8 cellular contexts compared by ENCODE assay signal in the genomic region with DNA sequence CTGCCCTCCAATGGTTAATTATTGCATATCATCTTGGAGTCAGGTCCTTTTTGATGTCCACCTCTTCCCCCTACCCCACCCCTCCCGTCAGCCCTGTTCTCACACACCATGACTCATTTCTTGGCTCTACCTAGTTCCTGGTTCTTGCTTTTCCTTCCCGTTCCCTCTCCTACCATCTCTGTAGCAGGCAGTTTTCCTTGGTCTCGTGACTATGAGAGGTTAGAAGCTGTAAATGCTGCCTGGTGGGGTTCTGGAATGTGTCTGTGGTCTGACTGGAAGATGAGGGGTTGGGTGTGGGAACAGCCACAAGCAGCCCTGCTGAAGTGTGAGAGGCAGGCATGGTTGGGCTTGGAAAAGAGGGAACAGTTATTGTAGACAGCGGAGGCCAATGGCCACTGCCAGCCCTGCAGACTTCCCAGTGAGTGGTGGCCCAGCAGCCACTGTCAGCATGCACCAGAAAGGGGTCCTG. TPM values are rescaled to one million over a fixed set of nuclear protein-coding genes. Genes with fewer than 3 reads are reported as not detected.
DNase-seq lines count a peak whose midpoint lies in the region; ATAC-seq and TF ChIP-seq lines count a peak whose summit lies in the region.

No MANE protein-coding gene starts in this region.

- CTCF ChIA-PET in naive thymus-derived CD4-positive, alpha-beta T cell (lab: Charles Lee): interaction anchor here (0.7 to 12.5 kb wide), 12 partner anchors 8 to 116 kb away, joined by 3 to 243 read pairs (median 6); no protein-coding TSS in a partner anchor

- peak; percentile 40 for ATAC-seq in naive thymus-derived CD4-positive, alpha-beta T cell

- H3K4me3 ChIP-seq in naive thymus-derived CD4-positive, alpha-beta T cell (ENCODE audit: low read length): no peak overlapping the region

- H3K9me3 ChIP-seq in naive thymus-derived CD4-positive, alpha-beta T cell (ENCODE audit: control insufficient read depth in 2 of 3, low read length in 3 of 3): no peaks in the 10 kb centered on the region

- no peak overlapping the region for H3K4me3 Mint-ChIP-seq in endothelial cell (ENCODE audit: unreplicated experiment)
- H3K4me3 Mint-ChIP-seq in naive thymus-derived CD4-positive, alpha-beta T cell: no peak overlapping the region

- DNase-seq in ELR (ENCODE audit: low read depth) (peak; percentile 99), RKO (ENCODE audit: low spot score) (peak; percentile 67), endothelial cell (ENCODE audit: low spot score) (no peak), midbrain (lab: John Stamatoyannopoulos, UW) (no peak), KG1 (lab: John Stamatoyannopoulos, UW) (no peak)
- DNase-seq in naive thymus-derived CD4-positive, alpha-beta T cell: no peak
- no peak for DNase-seq in stimulated activated CD4-positive, alpha-beta T cell treated with anti-CD3 and anti-CD28 coated beads, Interleukin-15, amount 100 ng/mL, for 24 hours
- DNase-seq in activated effector memory CD4-positive, alpha-beta T cell treated with anti-CD3 and anti-CD28 coated beads, Interleukin-2, amount 50 U/mL, for 16 hours: no peak

- no peaks in the 10 kb centered on the region for H3K9me3 Mint-ChIP-seq in endothelial cell (ENCODE audit: unreplicated experiment)
- H3K9me3 Mint-ChIP-seq in naive thymus-derived CD4-positive, alpha-beta T cell: no peaks in the 10 kb centered on the region

- peak overlapping the region; percentile 79 for H3K27ac Mint-ChIP-seq in endothelial cell (ENCODE audit: unreplicated experiment)
- peak overlapping the region in 2 of 9 donors; percentile 5 to 24 for H3K27ac Mint-ChIP-seq in naive thymus-derived CD4-positive, alpha-beta T cell

- no peaks in the 10 kb centered on the region for H3K27me3 ChIP-seq in naive thymus-derived CD4-positive, alpha-beta T cell (ENCODE audit: control insufficient read depth in 2 of 2, insufficient read depth in 2 of 2, low read length in 2 of 2)

- peaks cover 15 to 25% of the 10 kb centered on the region in 2 donors for H3K4me1 ChIP-seq in naive thymus-derived CD4-positive, alpha-beta T cell (ENCODE audit: control insufficient read depth in 2 of 2, insufficient read depth in 2 of 2, low read length in 2 of 2)

- H3K36me3 ChIP-seq in naive thymus-derived CD4-positive, alpha-beta T cell (ENCODE audit: control insufficient read depth in 2 of 3, insufficient read depth in 3 of 3, low read length in 3 of 3): no peaks in the 10 kb centered on the region

- H3K27me3 Mint-ChIP-seq in endothelial cell (ENCODE audit: unreplicated experiment): peaks cover 2% of the 10 kb centered on the region
- H3K27me3 Mint-ChIP-seq in naive thymus-derived CD4-positive, alpha-beta T cell: no peaks in the 10 kb centered on the region

- no peak overlapping the region for H3K27ac ChIP-seq in naive thymus-derived CD4-positive, alpha-beta T cell (ENCODE audit: low read depth, low read length)

- POLR2A ChIA-PET in naive thymus-derived CD4-positive, alpha-beta T cell (lab: Charles Lee): interaction anchor here (1.5 to 8.0 kb wide), 6 partner anchors 18 to 116 kb away, joined by 4 to 122 read pairs (median 22); partner anchors contain the start of gene IRF1

- H3K4me1 Mint-ChIP-seq in endothelial cell (ENCODE audit: unreplicated experiment): peaks cover 14% of the 10 kb centered on the region
- H3K4me1 Mint-ChIP-seq in naive thymus-derived CD4-positive, alpha-beta T cell: peaks cover 24 to 62% (median 37%) of the 10 kb centered on the region in 7 donors

- H3K36me3 Mint-ChIP-seq in endothelial cell (ENCODE audit: low read depth, unreplicated experiment): no peaks in the 10 kb centered on the region
- H3K36me3 Mint-ChIP-seq in naive thymus-derived CD4-positive, alpha-beta T cell: peaks cover 0 to 4% (median 1%) of the 10 kb centered on the region in 5 donors

- no peak for TF ChIP-seq CTCF in endothelial cell (IDR thresholded peaks at IDR 0.05; ENCODE audit: unreplicated experiment)

- intact Hi-C loops in naive thymus-derived CD4-positive, alpha-beta T cell (cut with micrococcal nuclease): loop anchor here (2.0 to 5.0 kb wide), 5 partner anchors 31 to 665 kb away; partner anchors contain the start of genes GDF9 (in 1 of the 2), HSPA4 (in 1 of the 2), IL3 (in 1 of the 2) and UQCRQ (in 1 of the 2)

RNA-seq across cellular contexts. Expression of gene SLC22A5, which starts 18.2 kb away (rescaled TPM):
- 1.2 TPM for total RNA-seq in endothelial cell (ENCODE audit: unreplicated experiment)
- total RNA-seq in naive thymus-derived CD4-positive, alpha-beta T cell: 10 to 100 TPM in 1 of 5 experiments, 1 to 10 TPM in 4; 6.8 to 10.8 (median 8.0) TPM
- 1 to 10 TPM; 1.8 to 3.6 TPM for polyA plus RNA-seq in naive thymus-derived CD4-positive, alpha-beta T cell

Comparison
In these comparisons a context has a peak if more than half of its experiments do, and no peak if none do; other contexts are left out.
1. DNase-seq: peak in ELR (single experiment) and RKO (single experiment); none in endothelial cell (single experiment), naive thymus-derived CD4-positive, alpha-beta T cell (0 of 9), midbrain (single experiment), KG1 (single experiment), stimulated activated CD4-positive, alpha-beta T cell treated with anti-CD3 and anti-CD28 coated beads, Interleukin-15, amount 100 ng/mL, for 24 hours (single experiment) and activated effector memory CD4-positive, alpha-beta T cell treated with anti-CD3 and anti-CD28 coated beads, Interleukin-2, amount 50 U/mL, for 16 hours (single experiment).